ENCODE assay signal across 1 cellular context in genomic region chr19:55654323-55654832, GRCh38.
TF ChIP-seq lines count a peak whose summit lies in the region.

No MANE protein-coding gene starts in this region.

TF ChIP-seq in GM23338, 12 proteins besides CTCF, POLR2A, EP300 and RAD21 (continued from another document):
- TF ChIP-seq CREB1 (CRISPR knock-in tag; IDR thresholded peaks at IDR 0.05; ENCODE audit: low read depth) = no peak
- TF ChIP-seq POLR2AphosphoS5 (IDR thresholded peaks at IDR 0.05; ENCODE audit: low read depth) = no peak
- no peak for TF ChIP-seq ZNF114 (CRISPR knock-in tag; IDR thresholded peaks at IDR 0.05)
- TF ChIP-seq JUNB (IDR thresholded peaks at IDR 0.05; ENCODE audit: unreplicated experiment) = no peak
- no peak for TF ChIP-seq EZH2 (IDR thresholded peaks at IDR 0.05; ENCODE audit: low read depth, unreplicated experiment)
- no peak for TF ChIP-seq ZNF462 (CRISPR knock-in tag; IDR thresholded peaks at IDR 0.05)
